In the genomic region with DNA sequence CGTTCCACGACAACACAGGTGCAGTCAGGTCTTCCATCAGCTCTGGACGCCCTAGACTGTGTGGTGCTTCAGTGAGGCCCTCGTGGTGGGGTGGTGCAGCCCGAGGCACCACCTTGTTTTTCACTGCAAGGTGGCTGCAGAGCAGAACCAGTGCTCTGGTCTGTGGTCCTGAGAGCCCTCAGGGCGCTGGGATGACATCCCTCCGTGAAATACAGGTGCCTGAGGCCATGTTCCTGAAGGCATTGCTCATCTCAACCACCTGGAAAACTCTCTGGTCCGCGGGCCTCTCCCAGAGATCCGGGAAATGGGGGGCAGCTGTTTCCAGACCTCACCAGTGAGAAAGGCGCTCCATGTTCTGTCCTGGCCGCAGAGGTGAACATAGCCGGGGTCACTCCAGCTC, we compare ENCODE assay signal across 22 cellular contexts.
"Had no signal": no experiment of that assay in that cellular context is flagged by ENCODE, and none has a peak within 500 bp of the region (broad histone marks: within the 10 kb centered on the region; RNA-seq: fewer than 3 reads in every experiment).

No MANE protein-coding gene starts in this region.

- H3K4me3 ChIP-seq: left lung, right atrium auricular region, skin epidermis, stomach, testis, upper lobe of right lung had no signal

- H3K9me3 Mint-ChIP-seq: activated T-cell treated with anti-CD3 and anti-CD28 coated beads, Interleukin-2, amount 50 U/mL, for 72 hours had no signal

- H3K27ac Mint-ChIP-seq: activated T-cell treated with anti-CD3 and anti-CD28 coated beads, Interleukin-2, amount 50 U/mL, for 72 hours; progenitor cell of endocrine pancreas had no signal

- H3K4me1 ChIP-seq: left lung, right atrium auricular region, testis, upper lobe of right lung had no signal

- H3K4me3 Mint-ChIP-seq: activated naive CD8-positive, alpha-beta T cell treated with anti-CD3 and anti-CD28 coated beads for 36 hours; naive B cell had no signal

- H3K27ac ChIP-seq: brain microvascular endothelial cell, left lung, right atrium auricular region, stomach, testis, upper lobe of right lung had no signal

- H3K9me3 ChIP-seq: left lung, right atrium auricular region, stomach, testis, upper lobe of right lung had no signal

- H3K36me3 Mint-ChIP-seq: naive B cell had no signal

- H3K27me3 ChIP-seq: left lung, right atrium auricular region, stomach, testis, upper lobe of right lung had no signal

- ATAC-seq: left lung had no signal

- H3K36me3 ChIP-seq: brain microvascular endothelial cell, left lung, right atrium auricular region, stomach, upper lobe of right lung had no signal

- DNase-seq: activated CD4-positive, alpha-beta T cell treated with anti-CD3 and anti-CD28 coated beads, Interleukin-2, amount 50 U/mL, for 1 hour; activated gamma-delta T cell treated with Interleukin-2 at 50 U/mL for 16 hours; activated naive CD8-positive, alpha-beta T cell treated with anti-CD3 and anti-CD28 coated beads for 36 hours; activated T-cell treated with anti-CD3 and anti-CD28 coated beads, Interleukin-2, amount 50 U/mL, for 72 hours; anterior cingulate cortex; brain microvascular endothelial cell; cerebellar nuclear complex; effector CD8-positive, alpha-beta T cell; foreskin fibroblast; hippocampal formation; kidney; left lung; naive B cell; occipital lobe; stimulated activated CD4-positive, alpha-beta T cell treated with anti-CD3 and anti-CD28 coated beads, Interleukin-4, amount 100 ng/mL, for 4 hours; stomach; T-helper 2 cell; testis; upper lobe of right lung had no signal
